ENCODE assay signal across 8 cellular contexts in the genomic region with DNA sequence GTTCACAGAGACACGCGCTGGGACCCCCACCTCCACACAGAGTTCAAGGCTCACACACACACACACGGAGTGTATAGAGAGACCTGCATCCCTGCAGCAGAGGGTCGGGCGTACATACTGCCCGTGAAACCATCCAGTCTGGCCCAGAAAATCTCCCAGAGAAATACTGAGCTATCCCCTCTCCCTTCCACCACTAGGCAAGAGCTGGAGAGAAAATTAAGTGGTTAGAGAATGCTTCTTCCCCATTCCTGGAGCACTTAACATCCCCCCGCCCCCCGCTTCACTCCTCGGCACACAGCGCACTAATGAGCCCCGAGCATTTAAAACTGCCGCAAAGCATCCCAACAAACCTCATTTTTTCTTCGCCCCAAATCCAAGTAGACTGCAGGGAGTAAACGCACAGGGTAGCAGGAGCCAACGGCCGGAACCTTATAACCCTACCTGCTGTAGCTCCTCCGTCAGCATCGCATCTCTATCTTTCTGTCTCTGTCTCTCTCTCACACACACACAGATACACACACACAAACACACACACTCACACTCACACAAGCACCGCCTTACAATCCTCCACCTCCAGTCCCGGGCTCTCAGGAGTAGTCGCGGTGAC.
DNase-seq lines count a peak whose midpoint lies in the region; ATAC-seq, FAIRE-seq and TF ChIP-seq lines count a peak whose summit lies in the region.

No MANE protein-coding gene starts in this region.

- ATAC-seq in HG03139 (IDR thresholded peaks at IDR 0.05; ENCODE audit: unreplicated experiment), result no peak

- no peak for FAIRE-seq in H54 (lab: Jason Lieb, UNC)

- H3K4me3 ChIP-seq in AG04449 (ENCODE audit: low read depth, low read length) (peak overlapping the region; percentile 92), GM06990 (replicated peaks; ENCODE audit: low read depth, low read length) (peak overlapping the region; percentile 73), astrocyte of the spinal cord (ENCODE audit: low read depth, low read length) (peak overlapping the region; percentile 96)

- DNase-seq in AG04449 (ENCODE audit: low read depth, low spot score) (no peak), GM06990 (ENCODE audit: extremely low read depth, insufficient read length) (no peak), NCI-H1105 (lab: John Stamatoyannopoulos, UW) (peak; percentile 23), astrocyte of the spinal cord (ENCODE audit: low read depth, low spot score) (no peak), islet precursor cell (peak; percentile 55), H54 (ENCODE audit: insufficient read length, low spot score) (no peak)
- peak; percentile 42 for DNase-seq in stimulated activated naive CD4-positive, alpha-beta T cell treated with Interleukin-2 at 50 U/mL for 16 hours (lab: John Stamatoyannopoulos, UW)

- peaks cover 9% of the 10 kb centered on the region for H3K36me3 ChIP-seq in GM06990 (ENCODE audit: control insufficient read depth, insufficient read depth, low read length)

- in situ Hi-C loops in astrocyte of the spinal cord (cut with HindIII; ENCODE audit: low sequenced_read_pairs), result no loop called here

- no peak for TF ChIP-seq POLR2A in H54 (IDR thresholded peaks at IDR 0.05; ENCODE audit: low read depth, low read length)

- POLR2A ChIA-PET in AG04449 (lab: Yijun Ruan, JAX), result interaction anchor here (0.6 to 2.7 kb wide), 21 partner anchors 12 to 713 kb away, joined by 3 to 28 read pairs (median 4); no protein-coding TSS in a partner anchor

- H3K27me3 ChIP-seq in GM06990 (replicated peaks; ENCODE audit: control insufficient read depth, insufficient read depth, low read length), result no peaks in the 10 kb centered on the region

- CTCF ChIA-PET in AG04449 (lab: Yijun Ruan, JAX), result interaction anchor here (0.8 to 5.4 kb wide), 14 partner anchors 9 to 714 kb away, joined by 3 to 51 read pairs (median 4); no protein-coding TSS in a partner anchor

- TF ChIP-seq CTCF in AG04449 (IDR thresholded peaks at IDR 0.05; ENCODE audit: insufficient read depth, low read length, missing control alignments) (no peak), GM06990 (IDR thresholded peaks at IDR 0.05; ENCODE audit: insufficient read depth, low read length, poor library complexity, severe bottlenecking) (no peak), astrocyte of the spinal cord (IDR thresholded peaks at IDR 0.05; ENCODE audit: low read depth, low read length) (no peak)

Comparison
In these comparisons a context has a peak if more than half of its experiments do, and no peak if none do; other contexts are left out.
1. DNase-seq: peak in NCI-H1105 (single experiment), islet precursor cell (single experiment) and stimulated activated naive CD4-positive, alpha-beta T cell treated with Interleukin-2 at 50 U/mL for 16 hours (single experiment); none in AG04449 (single experiment), GM06990 (single experiment), astrocyte of the spinal cord (single experiment) and H54 (single experiment).
2. Peak in every context shown above with its lines, with median percentiles within 50 percentile points of each other: H3K4me3 ChIP-seq.